Comparison of ENCODE assay signal across 1 cellular context in the genomic region with DNA sequence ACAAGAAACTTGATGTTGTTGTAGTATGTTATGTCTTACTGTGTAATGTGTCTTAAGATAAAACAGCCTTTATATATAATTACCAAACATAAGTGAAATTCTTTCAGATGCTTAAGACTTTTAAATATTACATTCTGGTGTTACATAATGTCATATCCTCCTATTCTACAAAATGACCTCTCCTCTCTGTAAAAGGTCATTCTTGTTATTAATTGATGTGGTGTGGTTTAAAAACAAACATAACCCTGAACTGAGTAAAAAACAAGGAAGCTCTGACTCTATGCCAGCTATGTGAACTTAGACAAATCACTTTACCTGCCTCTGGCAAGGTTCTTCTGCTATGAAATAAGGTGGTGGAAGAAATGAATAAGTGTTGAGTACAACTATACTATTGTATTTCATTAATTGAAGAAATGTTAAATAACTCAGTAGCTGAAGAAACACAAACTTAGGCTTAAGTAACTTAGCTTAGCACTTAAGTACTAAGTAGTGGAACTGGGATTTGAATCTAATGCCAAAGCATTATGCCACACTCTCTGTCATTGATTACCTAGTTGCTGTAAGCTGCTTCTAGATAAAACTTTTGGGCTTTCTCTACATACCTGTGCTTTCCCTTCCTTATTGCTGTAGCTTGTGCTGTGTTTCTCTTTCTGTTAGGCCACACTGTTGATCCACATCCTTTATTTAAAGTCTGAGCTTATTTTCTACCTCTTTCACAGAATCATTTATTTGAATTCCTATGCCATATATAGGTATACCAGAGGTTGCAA.
TF ChIP-seq lines count a peak whose summit lies in the region.

No MANE protein-coding gene starts in this region.

TF ChIP-seq in HepG2, 621 proteins besides CTCF, POLR2A, EP300 and RAD21 (continued from another document and continues in another):
- TF ChIP-seq SATB2 (CRISPR knock-in tag; IDR thresholded peaks at IDR 0.05), result 0 out of 2 replicates have a peak, but pooled peaks have one; percentile 61
- TF ChIP-seq ZNF879 (CRISPR knock-in tag; IDR thresholded peaks at IDR 0.05), result no peak
- peak; percentile 79 for TF ChIP-seq PPARG (CRISPR knock-in tag; conservative IDR thresholded peaks at IDR 0.05)
- TF ChIP-seq HMG20A (CRISPR knock-in tag; IDR thresholded peaks at IDR 0.05; ENCODE audit: borderline replicate concordance), result peak; percentile 66; the same call in 1 of the 2 replicates
- no peak for TF ChIP-seq TBX3 (IDR thresholded peaks at IDR 0.05; ENCODE audit: borderline replicate concordance)
- TF ChIP-seq, protein P1, sequence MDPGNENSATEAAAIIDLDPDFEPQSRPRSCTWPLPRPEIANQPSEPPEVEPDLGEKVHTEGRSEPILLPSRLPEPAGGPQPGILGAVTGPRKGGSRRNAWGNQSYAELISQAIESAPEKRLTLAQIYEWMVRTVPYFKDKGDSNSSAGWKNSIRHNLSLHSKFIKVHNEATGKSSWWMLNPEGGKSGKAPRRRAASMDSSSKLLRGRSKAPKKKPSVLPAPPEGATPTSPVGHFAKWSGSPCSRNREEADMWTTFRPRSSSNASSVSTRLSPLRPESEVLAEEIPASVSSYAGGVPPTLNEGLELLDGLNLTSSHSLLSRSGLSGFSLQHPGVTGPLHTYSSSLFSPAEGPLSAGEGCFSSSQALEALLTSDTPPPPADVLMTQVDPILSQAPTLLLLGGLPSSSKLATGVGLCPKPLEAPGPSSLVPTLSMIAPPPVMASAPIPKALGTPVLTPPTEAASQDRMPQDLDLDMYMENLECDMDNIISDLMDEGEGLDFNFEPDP (CRISPR knock-in tag; conservative IDR thresholded peaks at IDR 0.05), result no peak
- peak; percentile 85 for TF ChIP-seq ELF3 (CRISPR knock-in tag; IDR thresholded peaks at IDR 0.05)
- TF ChIP-seq, protein P2, sequence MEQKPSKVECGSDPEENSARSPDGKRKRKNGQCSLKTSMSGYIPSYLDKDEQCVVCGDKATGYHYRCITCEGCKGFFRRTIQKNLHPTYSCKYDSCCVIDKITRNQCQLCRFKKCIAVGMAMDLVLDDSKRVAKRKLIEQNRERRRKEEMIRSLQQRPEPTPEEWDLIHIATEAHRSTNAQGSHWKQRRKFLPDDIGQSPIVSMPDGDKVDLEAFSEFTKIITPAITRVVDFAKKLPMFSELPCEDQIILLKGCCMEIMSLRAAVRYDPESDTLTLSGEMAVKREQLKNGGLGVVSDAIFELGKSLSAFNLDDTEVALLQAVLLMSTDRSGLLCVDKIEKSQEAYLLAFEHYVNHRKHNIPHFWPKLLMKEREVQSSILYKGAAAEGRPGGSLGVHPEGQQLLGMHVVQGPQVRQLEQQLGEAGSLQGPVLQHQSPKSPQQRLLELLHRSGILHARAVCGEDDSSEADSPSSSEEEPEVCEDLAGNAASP (CRISPR knock-in tag; IDR thresholded peaks at IDR 0.05; ENCODE audit: borderline replicate concordance), result peak; percentile 42; the same call in 1 of the 2 replicates
- TF ChIP-seq HNF4A (CRISPR knock-in tag; IDR thresholded peaks at IDR 0.05), result 0 out of 2 replicates have a peak, but pooled peaks have one; percentile 26
- TF ChIP-seq ZNF496 (CRISPR knock-in tag; IDR thresholded peaks at IDR 0.05; ENCODE audit: insufficient replicate concordance), result no peak
- peak; percentile 82 for TF ChIP-seq RARA (CRISPR knock-in tag; IDR thresholded peaks at IDR 0.05)
- TF ChIP-seq SP5 (CRISPR knock-in tag; IDR thresholded peaks at IDR 0.05; ENCODE audit: borderline replicate concordance, low read depth), result 0 out of 2 replicates have a peak, but pooled peaks have one; percentile 19
- TF ChIP-seq ESRRA (CRISPR knock-in tag; IDR thresholded peaks at IDR 0.05; ENCODE audit: low read depth), result 0 out of 2 replicates have a peak, but pooled peaks have one; percentile 26
- TF ChIP-seq PHF20 (CRISPR knock-in tag; IDR thresholded peaks at IDR 0.05), result no peak
- TF ChIP-seq TBL1XR1 (IDR thresholded peaks at IDR 0.05; ENCODE audit: borderline replicate concordance, low read length, partially characterized antibody), result peak; percentile 55
- TF ChIP-seq ASH2L (IDR thresholded peaks at IDR 0.05; ENCODE audit: insufficient read length, low read depth, low read length), result peak; percentile 44
- 0 out of 2 replicates have a peak, but pooled peaks have one; percentile 29 for TF ChIP-seq HDAC2 (CRISPR knock-in tag; IDR thresholded peaks at IDR 0.05)
- no peak for TF ChIP-seq YEATS4 (CRISPR knock-in tag; IDR thresholded peaks at IDR 0.05; ENCODE audit: borderline replicate concordance)
- TF ChIP-seq ZBTB8A (CRISPR knock-in tag; IDR thresholded peaks at IDR 0.05; ENCODE audit: borderline replicate concordance, low read depth), result no peak
- TF ChIP-seq, protein P3, sequence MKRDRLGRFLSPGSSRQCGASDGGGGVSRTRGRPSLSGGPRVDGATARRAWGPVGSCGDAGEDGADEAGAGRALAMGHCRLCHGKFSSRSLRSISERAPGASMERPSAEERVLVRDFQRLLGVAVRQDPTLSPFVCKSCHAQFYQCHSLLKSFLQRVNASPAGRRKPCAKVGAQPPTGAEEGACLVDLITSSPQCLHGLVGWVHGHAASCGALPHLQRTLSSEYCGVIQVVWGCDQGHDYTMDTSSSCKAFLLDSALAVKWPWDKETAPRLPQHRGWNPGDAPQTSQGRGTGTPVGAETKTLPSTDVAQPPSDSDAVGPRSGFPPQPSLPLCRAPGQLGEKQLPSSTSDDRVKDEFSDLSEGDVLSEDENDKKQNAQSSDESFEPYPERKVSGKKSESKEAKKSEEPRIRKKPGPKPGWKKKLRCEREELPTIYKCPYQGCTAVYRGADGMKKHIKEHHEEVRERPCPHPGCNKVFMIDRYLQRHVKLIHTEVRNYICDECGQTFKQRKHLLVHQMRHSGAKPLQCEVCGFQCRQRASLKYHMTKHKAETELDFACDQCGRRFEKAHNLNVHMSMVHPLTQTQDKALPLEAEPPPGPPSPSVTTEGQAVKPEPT (CRISPR knock-in tag; IDR thresholded peaks at IDR 0.05; ENCODE audit: low read depth), result no peak
- TF ChIP-seq ARID5B (CRISPR knock-in tag; IDR thresholded peaks at IDR 0.05), result peak; percentile 82
- TF ChIP-seq ZNF260 (CRISPR knock-in tag; IDR thresholded peaks at IDR 0.05; ENCODE audit: borderline replicate concordance, low read depth), result no peak
- TF ChIP-seq FOXP1 (IDR thresholded peaks at IDR 0.05), result no peak
- peak; percentile 43; the same call in 1 of the 2 replicates for TF ChIP-seq FOXP1 (CRISPR knock-in tag; IDR thresholded peaks at IDR 0.05)
- no peak for TF ChIP-seq ZNF343 (CRISPR knock-in tag; IDR thresholded peaks at IDR 0.05)
- TF ChIP-seq HOXA7 (CRISPR knock-in tag; IDR thresholded peaks at IDR 0.05), result no peak
- TF ChIP-seq SOX13 (IDR thresholded peaks at IDR 0.05), result no peak
- peak in 1 of 2 experiments; percentile 67; a peak in 1 of 4 replicates for TF ChIP-seq SOX13 (CRISPR knock-in tag; conservative IDR thresholded peaks at IDR 0.05 in 1 of 2, IDR thresholded peaks at IDR 0.05 in 1 of 2)
- peak; percentile 36; the same call in 1 of the 2 replicates for TF ChIP-seq MED1 (CRISPR knock-in tag; IDR thresholded peaks at IDR 0.05)
- no peak for TF ChIP-seq ZBTB1 (CRISPR knock-in tag; IDR thresholded peaks at IDR 0.05; ENCODE audit: borderline replicate concordance)
- no peak for TF ChIP-seq ZFP82 (CRISPR knock-in tag; IDR thresholded peaks at IDR 0.05; ENCODE audit: borderline replicate concordance)
- TF ChIP-seq ZNF580 (CRISPR knock-in tag; IDR thresholded peaks at IDR 0.05; ENCODE audit: borderline replicate concordance, low read depth), result no peak
- TF ChIP-seq RXRB (CRISPR knock-in tag; IDR thresholded peaks at IDR 0.05; ENCODE audit: borderline replicate concordance), result peak; percentile 80
- TF ChIP-seq CCDC6 (CRISPR knock-in tag; IDR thresholded peaks at IDR 0.05), result no peak
- TF ChIP-seq ZGPAT (CRISPR knock-in tag; IDR thresholded peaks at IDR 0.05), result peak; percentile 38; the same call in 1 of the 2 replicates
- TF ChIP-seq NR2F1 (CRISPR knock-in tag; IDR thresholded peaks at IDR 0.05), result peak in 1 of 2 experiments; percentile 55; a peak in 2 of 4 replicates
- TF ChIP-seq FOXP4 (CRISPR knock-in tag; IDR thresholded peaks at IDR 0.05), result 0 out of 2 replicates have a peak, but pooled peaks have one; percentile 34
- no peak for TF ChIP-seq SIX1 (CRISPR knock-in tag; IDR thresholded peaks at IDR 0.05; ENCODE audit: borderline replicate concordance)
- peak; percentile 65; the same call in 1 of the 2 replicates for TF ChIP-seq NR2F2 (IDR thresholded peaks at IDR 0.05; ENCODE audit: borderline replicate concordance, low read depth)
- 0 out of 2 replicates have a peak, but pooled peaks have one; percentile 28 for TF ChIP-seq PAXIP1 (CRISPR knock-in tag; conservative IDR thresholded peaks at IDR 0.05)
- no peak for TF ChIP-seq ZNF362 (CRISPR knock-in tag; IDR thresholded peaks at IDR 0.05; ENCODE audit: borderline replicate concordance)
- no peak for TF ChIP-seq ZNF713 (CRISPR knock-in tag; IDR thresholded peaks at IDR 0.05)
